ENCODE assay signal across 22 cellular contexts in the genomic region with DNA sequence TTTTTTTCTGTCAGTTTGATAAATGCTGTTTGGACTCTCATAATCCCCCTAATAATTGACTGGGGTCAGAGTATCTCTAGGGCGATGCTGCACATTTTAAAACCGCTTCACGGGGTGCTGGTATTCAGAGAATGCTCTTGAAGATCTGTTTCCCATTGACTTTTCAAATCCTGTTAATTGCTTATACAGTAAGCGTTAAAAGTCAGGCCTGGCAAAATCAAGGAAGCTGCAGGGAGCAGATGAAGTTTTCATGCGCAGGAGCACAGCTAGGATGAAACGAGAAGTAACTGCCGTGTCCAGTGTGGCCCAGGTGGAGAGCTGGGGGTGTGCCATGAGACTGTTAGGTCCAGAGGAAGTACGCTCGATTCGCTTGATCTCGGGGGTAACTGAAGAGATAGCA.
DNase-seq lines count a peak whose midpoint lies in the region; ATAC-seq and TF ChIP-seq lines count a peak whose summit lies in the region.
"Had no signal": no experiment of that assay in that cellular context is flagged by ENCODE, and none has a peak within 500 bp of the region (broad histone marks: within the 10 kb centered on the region; RNA-seq: fewer than 3 reads in every experiment).

No MANE protein-coding gene starts in this region.

- H3K36me3 Mint-ChIP-seq in GM23338 (ENCODE audit: low read depth) (no peaks in the 10 kb centered on the region), endodermal cell (ENCODE audit: low read depth) (no peaks in the 10 kb centered on the region)
- H3K36me3 Mint-ChIP-seq: CD4-positive, alpha-beta memory T cell had no signal

- peaks cover 18% of the 10 kb centered on the region for H3K4me1 ChIP-seq in GM23338 (ENCODE audit: insufficient read depth)
- no peaks in the 10 kb centered on the region for H3K4me1 ChIP-seq in NT2/D1 (ENCODE audit: insufficient read depth, insufficient read length)
- H3K4me1 ChIP-seq in endodermal cell (ENCODE audit: control insufficient read depth, insufficient read depth, low read length) = peaks cover 7% of the 10 kb centered on the region
- H3K4me1 ChIP-seq in mesodermal cell (ENCODE audit: control insufficient read depth, insufficient read depth, low read length, poor library complexity, severe bottlenecking) = peaks cover 10% of the 10 kb centered on the region
- H3K4me1 ChIP-seq: BLaER1, HAP-1, SJCRH30 had no signal

- H3K79me2 ChIP-seq in GM23338 (replicated peaks; ENCODE audit: insufficient read depth) = no peaks in the 10 kb centered on the region

- H3K9ac ChIP-seq in NT2/D1 (ENCODE audit: insufficient read length, low read depth) = no peak overlapping the region
- no peak overlapping the region for H3K9ac ChIP-seq in endodermal cell (ENCODE audit: extremely low read depth, low read length, poor library complexity, severe bottlenecking)
- H3K9ac ChIP-seq: BLaER1 had no signal

- ATAC-seq in GM23338 = peak; percentile 68
- no peak for ATAC-seq in esophagus mucosa
- no peak for ATAC-seq in GM18861 (IDR thresholded peaks at IDR 0.05; ENCODE audit: unreplicated experiment)
- ATAC-seq: A549, HepG2 had no signal

- no peaks in the 10 kb centered on the region for H3K9me3 Mint-ChIP-seq in GM23338
- peaks cover 8% of the 10 kb centered on the region for H3K9me3 Mint-ChIP-seq in endodermal cell

- 0 out of 2 replicates have a peak overlapping the region, but pooled peaks have one; percentile 13 for H3K4me2 ChIP-seq in GM23338
- H3K4me2 ChIP-seq: A549, BLaER1 had no signal

- H3K27ac ChIP-seq in GM23338 (ENCODE audit: low read depth) = 0 out of 2 replicates have a peak overlapping the region, but pooled peaks have one; percentile 0
- H3K27ac ChIP-seq in endodermal cell (ENCODE audit: low read depth, low read length) = no peak overlapping the region
- peak overlapping the region; percentile 57 for H3K27ac ChIP-seq in mesodermal cell (ENCODE audit: low read depth, low read length, severe bottlenecking)
- H3K27ac ChIP-seq: BLaER1, SJCRH30 had no signal

- DNase-seq in GM23338 (ENCODE audit: low spot score) (peak; percentile 61), NT2/D1 (ENCODE audit: low read depth, low spot score) (peak; percentile 9), endodermal cell (peak; percentile 76), nucleus accumbens (lab: John Stamatoyannopoulos, UW) (no peak), NCI-H524 treated with DMSO at 0.1 percent for 48 hours (lab: John Stamatoyannopoulos, UW) (no peak)
- DNase-seq: Calu3; CD4-positive, alpha-beta memory T cell; DMS53; EL; KG1; NCI-H1105 treated with DMSO at 0.1 percent for 48 hours; NCI-H1694 treated with DMSO at 0.1 percent for 48 hours; NCI-H226; NCI-H524; SJCRH30 had no signal

- H3K36me3 ChIP-seq in GM23338 (ENCODE audit: insufficient read depth) = no peaks in the 10 kb centered on the region
- H3K36me3 ChIP-seq in NT2/D1 (ENCODE audit: insufficient read depth, insufficient read length, low read length) = no peaks in the 10 kb centered on the region
- no peaks in the 10 kb centered on the region for H3K36me3 ChIP-seq in endodermal cell (ENCODE audit: control insufficient read depth, insufficient read depth, low read length)
- H3K36me3 ChIP-seq in mesodermal cell (ENCODE audit: control insufficient read depth, insufficient read depth, low read length) = no peaks in the 10 kb centered on the region
- H3K36me3 ChIP-seq: BLaER1, HAP-1, SJCRH30 had no signal

- H3K4me3 ChIP-seq in GM23338 (no peak overlapping the region), NT2/D1 (ENCODE audit: insufficient read length, low read depth) (no peak overlapping the region), endodermal cell (ENCODE audit: low read length) (no peak overlapping the region), mesodermal cell (ENCODE audit: extremely low read depth, insufficient read depth, low read length, poor library complexity, severe bottlenecking) (no peak overlapping the region)
- H3K4me3 ChIP-seq: A549, BLaER1, HAP-1, SJCRH30 had no signal

- H3K9me2 ChIP-seq in GM23338 (ENCODE audit: insufficient read depth) = no peaks in the 10 kb centered on the region

- no peak for TF ChIP-seq CTCF in GM23338 (conservative IDR thresholded peaks at IDR 0.05; ENCODE audit: low read depth in 2 of 2)
- no peak for TF ChIP-seq CTCF in endodermal cell (conservative IDR thresholded peaks at IDR 0.05)

- no peak overlapping the region for H3K4me3 Mint-ChIP-seq in GM23338
- H3K4me3 Mint-ChIP-seq in endodermal cell = peak overlapping the region; percentile 2
- H3K4me3 Mint-ChIP-seq: CD4-positive, alpha-beta memory T cell had no signal

- H3F3A ChIP-seq in GM23338 (replicated peaks; ENCODE audit: low read depth) = no peaks in the 10 kb centered on the region

- peak overlapping the region; percentile 77 for H3K27ac Mint-ChIP-seq in GM23338
- H3K27ac Mint-ChIP-seq in endodermal cell = peak overlapping the region; percentile 87
- H3K27ac Mint-ChIP-seq: CD4-positive, alpha-beta memory T cell had no signal

- 35 to 46% methylated on average over 5 to 11 of the region's 11 CpGs for WGBS in endodermal cell (ENCODE audit: insufficient coverage in 1 of 2, insufficient read length in 1 of 2), 2 experiments
- 23 to 26% methylated on average over 6 of the region's 11 CpGs for WGBS in mesodermal cell (ENCODE audit: insufficient coverage in 2 of 2), 2 experiments

- no peak overlapping the region for H2AFZ ChIP-seq in GM23338

- H3K27me3 Mint-ChIP-seq in GM23338 (ENCODE audit: insufficient read depth, low read depth, poor library complexity) (no peaks in the 10 kb centered on the region), endodermal cell (ENCODE audit: insufficient read depth) (peaks cover under 1% of the 10 kb centered on the region)
- H3K27me3 Mint-ChIP-seq: CD4-positive, alpha-beta memory T cell had no signal

- H3K27me3 ChIP-seq in GM23338 (ENCODE audit: insufficient read depth) (no peaks in the 10 kb centered on the region), NT2/D1 (ENCODE audit: insufficient read depth, insufficient read length) (no peaks in the 10 kb centered on the region), endodermal cell (ENCODE audit: control insufficient read depth, insufficient read depth, low read length, poor library complexity, severe bottlenecking) (no peaks in the 10 kb centered on the region)
- H3K27me3 ChIP-seq: BLaER1, SJCRH30 had no signal

- H3K9me3 ChIP-seq in NT2/D1 (ENCODE audit: insufficient read depth, low read length) = no peaks in the 10 kb centered on the region
- peaks cover 12% of the 10 kb centered on the region for H3K9me3 ChIP-seq in endodermal cell (ENCODE audit: control insufficient read depth, low read length)
- H3K9me3 ChIP-seq in mesodermal cell (ENCODE audit: control insufficient read depth, low read length) = no peaks in the 10 kb centered on the region
- H3K9me3 ChIP-seq: A549, BLaER1, HAP-1, SJCRH30 had no signal

- H4K20me1 ChIP-seq in GM23338 (replicated peaks; ENCODE audit: insufficient read depth) = no peaks in the 10 kb centered on the region
- H4K20me1 ChIP-seq: BLaER1 had no signal

- H3K4me1 Mint-ChIP-seq in GM23338 (peaks cover 20% of the 10 kb centered on the region), endodermal cell (peaks cover 38% of the 10 kb centered on the region)
- H3K4me1 Mint-ChIP-seq: CD4-positive, alpha-beta memory T cell had no signal

TF ChIP-seq in GM23338, 12 proteins besides CTCF, POLR2A, EP300 and RAD21:
- TF ChIP-seq ETS1 (IDR thresholded peaks at IDR 0.05) (no peak), NANOG (IDR thresholded peaks at IDR 0.05; ENCODE audit: borderline replicate concordance) (0 out of 2 replicates have a peak, but pooled peaks have one; percentile 18), POLR2AphosphoS5 (IDR thresholded peaks at IDR 0.05; ENCODE audit: low read depth) (no peak), ZNF331 (CRISPR knock-in tag; IDR thresholded peaks at IDR 0.05; ENCODE audit: low read depth) (no peak), REST (IDR thresholded peaks at IDR 0.05; ENCODE audit: unreplicated experiment) (no peak), JUNB (IDR thresholded peaks at IDR 0.05; ENCODE audit: unreplicated experiment) (no peak), EZH2 (IDR thresholded peaks at IDR 0.05; ENCODE audit: low read depth, unreplicated experiment) (no peak), STAT1 (IDR thresholded peaks at IDR 0.05; ENCODE audit: unreplicated experiment) (no peak)

Comparison
In these comparisons a context has a peak if more than half of its experiments do, and no peak if none do; other contexts are left out.
1. DNase-seq: peak in GM23338 (single experiment), NT2/D1 (single experiment) and endodermal cell (single experiment); none in nucleus accumbens (0 of 56) and NCI-H524 treated with DMSO at 0.1 percent for 48 hours (single experiment).